24 cellular contexts compared by ENCODE assay signal in genomic region chr1:222034790-222035189, GRCh38.
DNase-seq lines count a peak whose midpoint lies in the region; ATAC-seq lines count a peak whose summit lies in the region.
"Had no signal": no experiment of that assay in that cellular context is flagged by ENCODE, and none has a peak within 500 bp of the region (broad histone marks: within the 10 kb centered on the region; RNA-seq: fewer than 3 reads in every experiment).

No MANE protein-coding gene starts in this region.

- intact Hi-C loops in Right ventricle myocardium inferior (cut with DNase I) (loop anchor here (5.0 kb wide), 1 partner anchor 292 kb away; the partner anchor contains the start of gene DUSP10), cardiac septum (cut with DNase I) (loop anchor here (5.0 kb wide), 1 partner anchor 207 kb away; no protein-coding TSS in a partner anchor)

- DNase-seq in Right ventricle myocardium inferior (ENCODE audit: missing footprints), result no peak
- DNase-seq in cardiac septum (ENCODE audit: low spot score), result no peak
- peak; percentile 19 for DNase-seq in MV-4-11 (lab: John Stamatoyannopoulos, UW)
- peak; percentile 91 for DNase-seq in cerebellar cortex (ENCODE audit: low spot score)
- peak; percentile 17 for DNase-seq in pons (ENCODE audit: low spot score)
- no peak for DNase-seq in NCI-H1105 treated with DMSO at 0.1 percent for 48 hours (lab: John Stamatoyannopoulos, UW)
- DNase-seq in EL, result no peak
- DNase-seq in effector CD8-positive, alpha-beta T cell (lab: John Stamatoyannopoulos, UW), result no peak
- DNase-seq: ACHN; activated CD4-positive, alpha-beta T cell treated with anti-CD3 and anti-CD28 coated beads, Interleukin-2, amount 10 ng/mL, durations not matched to agents 7 days and 5 days; activated CD8-positive, alpha-beta memory T cell treated with anti-CD3 and anti-CD28 coated beads, Interleukin-2, amount 10 ng/mL, durations not matched to agents 7 days and 5 days; foreskin fibroblast; GF-D8; immature natural killer cell; NCI-H1092; NCI-H2029; NK-92 treated with Interleukin-12 subunit alpha and Interleukin-12 subunit beta, amount 100 ng/mL, for 24 hours; stimulated activated CD4-positive, alpha-beta T cell treated with anti-CD3 and anti-CD28 coated beads, Interleukin-2, amount 100 ng/mL, for 24 hours; T-helper 2 cell; WERI-Rb-1 had no signal

- ATAC-seq in Right ventricle myocardium inferior, result peak; percentile 38
- ATAC-seq: activated CD8-positive, alpha-beta memory T cell treated with anti-CD3 and anti-CD28 coated beads, Interleukin-2, amount 10 ng/mL, durations not matched to agents 7 days and 5 days; activated naive CD4-positive, alpha-beta T cell treated with anti-CD3 and anti-CD28 coated beads, Interleukin-2, amount 50 U/mL, for 72 hours; HCT116; Panc1; stimulated activated memory B cell treated with anti-CD40 and anti-IgM and Interleukin-4, amounts not matched to agents 10 μg/mL and 1 μg/mL and 100 μg/mL, for 72 hours had no signal

Comparison
In these comparisons a context has a peak if more than half of its experiments do, and no peak if none do; other contexts are left out.
1. DNase-seq: peak in MV-4-11 (single experiment), cerebellar cortex (single experiment) and pons (single experiment); none in Right ventricle myocardium inferior (single experiment), cardiac septum (single experiment), NCI-H1105 treated with DMSO at 0.1 percent for 48 hours (single experiment), EL (single experiment) and effector CD8-positive, alpha-beta T cell (single experiment).